Comparison of ENCODE assay signal across 1 cellular context in the genomic region with DNA sequence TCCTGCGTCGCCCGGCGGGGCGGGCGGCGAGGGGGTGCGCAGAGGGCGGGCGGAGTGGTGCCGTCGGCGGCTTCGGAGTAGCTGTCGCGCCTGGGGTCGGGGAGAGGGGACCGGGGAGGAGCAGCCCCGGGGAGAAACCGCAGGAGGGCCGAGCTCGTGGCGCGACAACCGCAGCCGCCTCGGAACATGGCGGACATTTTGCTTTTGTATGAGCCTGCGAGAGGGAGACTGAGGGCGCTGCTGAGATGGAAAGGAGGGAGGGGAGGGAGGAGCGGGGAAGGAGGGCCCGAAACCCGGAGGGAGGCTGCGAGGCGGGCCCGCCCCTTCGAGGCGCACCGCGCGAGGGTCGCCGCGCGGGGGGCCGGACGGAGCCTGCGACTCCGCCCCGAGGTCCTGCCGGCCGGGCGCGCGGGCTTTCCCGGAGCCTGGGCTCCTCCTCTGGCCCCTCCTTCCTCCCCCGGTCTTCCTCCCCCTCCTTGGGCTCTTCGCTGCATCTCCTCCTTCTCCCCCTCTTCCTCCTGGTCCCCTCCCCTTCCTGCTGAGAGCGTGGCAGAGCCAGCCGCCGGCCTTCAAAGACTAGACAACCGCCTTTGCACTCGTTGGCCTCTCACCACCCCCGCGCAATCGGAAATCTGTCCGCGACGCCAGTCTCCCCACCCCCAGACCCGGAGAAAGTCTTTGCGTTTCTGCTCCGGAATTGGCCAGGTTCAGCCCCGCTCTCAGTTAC.
TF ChIP-seq lines count a peak whose summit lies in the region.

No MANE protein-coding gene starts in this region.

TF ChIP-seq in K562, 482 proteins besides CTCF, POLR2A, EP300 and RAD21 (continued from another document and continues in another):
- TF ChIP-seq CBX3 (IDR thresholded peaks at IDR 0.05; ENCODE audit: borderline replicate concordance in 1 of 2, low read length in 2 of 2) (no peak; a peak in 1 of 3 replicates), CHD4 (IDR thresholded peaks at IDR 0.05; ENCODE audit: insufficient read depth, insufficient replicate concordance, low read depth, low read length, poor library complexity, severe bottlenecking) (no peak), TCF7 (IDR thresholded peaks at IDR 0.05; ENCODE audit: borderline replicate concordance) (no peak), IRF2 (CRISPR knock-in tag; IDR thresholded peaks at IDR 0.05) (no peak), KLF1 (tag; IDR thresholded peaks at IDR 0.05) (no peak), RB1 (IDR thresholded peaks at IDR 0.05; ENCODE audit: low read depth) (peak; percentile 21; the same call in 1 of the 2 replicates), FOXM1 (IDR thresholded peaks at IDR 0.05; ENCODE audit: low read depth) (no peak), FOXM1 (CRISPR knock-in tag; IDR thresholded peaks at IDR 0.05; ENCODE audit: low read depth) (no peak), ZNF212 (CRISPR knock-in tag; IDR thresholded peaks at IDR 0.05) (no peak), HDAC1 (IDR thresholded peaks at IDR 0.05) (peak in 1 of 2 experiments; percentile 45; a peak in 1 of 4 replicates), HCFC1 (IDR thresholded peaks at IDR 0.05; ENCODE audit: low read depth, low read length) (no peak), ZC3H4 (CRISPR knock-in tag; IDR thresholded peaks at IDR 0.05; ENCODE audit: borderline replicate concordance) (no peak), GATAD2B (IDR thresholded peaks at IDR 0.05; ENCODE audit: borderline replicate concordance) (no peak; the same call in 1 of the 2 replicates), ZNF232 (CRISPR knock-in tag; IDR thresholded peaks at IDR 0.05) (no peak), MIER1 (IDR thresholded peaks at IDR 0.05; ENCODE audit: low read depth) (no peak)
- TF ChIP-seq, protein P1, sequence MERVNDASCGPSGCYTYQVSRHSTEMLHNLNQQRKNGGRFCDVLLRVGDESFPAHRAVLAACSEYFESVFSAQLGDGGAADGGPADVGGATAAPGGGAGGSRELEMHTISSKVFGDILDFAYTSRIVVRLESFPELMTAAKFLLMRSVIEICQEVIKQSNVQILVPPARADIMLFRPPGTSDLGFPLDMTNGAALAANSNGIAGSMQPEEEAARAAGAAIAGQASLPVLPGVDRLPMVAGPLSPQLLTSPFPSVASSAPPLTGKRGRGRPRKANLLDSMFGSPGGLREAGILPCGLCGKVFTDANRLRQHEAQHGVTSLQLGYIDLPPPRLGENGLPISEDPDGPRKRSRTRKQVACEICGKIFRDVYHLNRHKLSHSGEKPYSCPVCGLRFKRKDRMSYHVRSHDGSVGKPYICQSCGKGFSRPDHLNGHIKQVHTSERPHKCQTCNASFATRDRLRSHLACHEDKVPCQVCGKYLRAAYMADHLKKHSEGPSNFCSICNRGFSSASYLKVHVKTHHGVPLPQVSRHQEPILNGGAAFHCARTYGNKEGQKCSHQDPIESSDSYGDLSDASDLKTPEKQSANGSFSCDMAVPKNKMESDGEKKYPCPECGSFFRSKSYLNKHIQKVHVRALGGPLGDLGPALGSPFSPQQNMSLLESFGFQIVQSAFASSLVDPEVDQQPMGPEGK (CRISPR knock-in tag; IDR thresholded peaks at IDR 0.05; ENCODE audit: borderline replicate concordance) = no peak
- TF ChIP-seq, protein P2, sequence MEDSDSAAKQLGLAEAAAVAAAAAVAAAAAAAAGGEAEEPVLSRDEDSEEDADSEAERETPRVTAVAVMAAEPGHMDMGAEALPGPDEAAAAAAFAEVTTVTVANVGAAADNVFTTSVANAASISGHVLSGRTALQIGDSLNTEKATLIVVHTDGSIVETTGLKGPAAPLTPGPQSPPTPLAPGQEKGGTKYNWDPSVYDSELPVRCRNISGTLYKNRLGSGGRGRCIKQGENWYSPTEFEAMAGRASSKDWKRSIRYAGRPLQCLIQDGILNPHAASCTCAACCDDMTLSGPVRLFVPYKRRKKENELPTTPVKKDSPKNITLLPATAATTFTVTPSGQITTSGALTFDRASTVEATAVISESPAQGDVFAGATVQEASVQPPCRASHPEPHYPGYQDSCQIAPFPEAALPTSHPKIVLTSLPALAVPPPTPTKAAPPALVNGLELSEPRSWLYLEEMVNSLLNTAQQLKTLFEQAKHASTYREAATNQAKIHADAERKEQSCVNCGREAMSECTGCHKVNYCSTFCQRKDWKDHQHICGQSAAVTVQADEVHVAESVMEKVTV (CRISPR knock-in tag; IDR thresholded peaks at IDR 0.05) = no peak
- TF ChIP-seq, protein P3, sequence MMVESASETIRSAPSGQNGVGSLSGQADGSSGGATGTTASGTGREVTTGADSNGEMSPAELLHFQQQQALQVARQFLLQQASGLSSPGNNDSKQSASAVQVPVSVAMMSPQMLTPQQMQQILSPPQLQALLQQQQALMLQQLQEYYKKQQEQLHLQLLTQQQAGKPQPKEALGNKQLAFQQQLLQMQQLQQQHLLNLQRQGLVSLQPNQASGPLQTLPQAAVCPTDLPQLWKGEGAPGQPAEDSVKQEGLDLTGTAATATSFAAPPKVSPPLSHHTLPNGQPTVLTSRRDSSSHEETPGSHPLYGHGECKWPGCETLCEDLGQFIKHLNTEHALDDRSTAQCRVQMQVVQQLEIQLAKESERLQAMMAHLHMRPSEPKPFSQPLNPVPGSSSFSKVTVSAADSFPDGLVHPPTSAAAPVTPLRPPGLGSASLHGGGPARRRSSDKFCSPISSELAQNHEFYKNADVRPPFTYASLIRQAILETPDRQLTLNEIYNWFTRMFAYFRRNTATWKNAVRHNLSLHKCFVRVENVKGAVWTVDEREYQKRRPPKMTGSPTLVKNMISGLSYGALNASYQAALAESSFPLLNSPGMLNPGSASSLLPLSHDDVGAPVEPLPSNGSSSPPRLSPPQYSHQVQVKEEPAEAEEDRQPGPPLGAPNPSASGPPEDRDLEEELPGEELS (CRISPR knock-in tag; IDR thresholded peaks at IDR 0.05; ENCODE audit: borderline replicate concordance) = no peak
- TF ChIP-seq, protein P4, sequence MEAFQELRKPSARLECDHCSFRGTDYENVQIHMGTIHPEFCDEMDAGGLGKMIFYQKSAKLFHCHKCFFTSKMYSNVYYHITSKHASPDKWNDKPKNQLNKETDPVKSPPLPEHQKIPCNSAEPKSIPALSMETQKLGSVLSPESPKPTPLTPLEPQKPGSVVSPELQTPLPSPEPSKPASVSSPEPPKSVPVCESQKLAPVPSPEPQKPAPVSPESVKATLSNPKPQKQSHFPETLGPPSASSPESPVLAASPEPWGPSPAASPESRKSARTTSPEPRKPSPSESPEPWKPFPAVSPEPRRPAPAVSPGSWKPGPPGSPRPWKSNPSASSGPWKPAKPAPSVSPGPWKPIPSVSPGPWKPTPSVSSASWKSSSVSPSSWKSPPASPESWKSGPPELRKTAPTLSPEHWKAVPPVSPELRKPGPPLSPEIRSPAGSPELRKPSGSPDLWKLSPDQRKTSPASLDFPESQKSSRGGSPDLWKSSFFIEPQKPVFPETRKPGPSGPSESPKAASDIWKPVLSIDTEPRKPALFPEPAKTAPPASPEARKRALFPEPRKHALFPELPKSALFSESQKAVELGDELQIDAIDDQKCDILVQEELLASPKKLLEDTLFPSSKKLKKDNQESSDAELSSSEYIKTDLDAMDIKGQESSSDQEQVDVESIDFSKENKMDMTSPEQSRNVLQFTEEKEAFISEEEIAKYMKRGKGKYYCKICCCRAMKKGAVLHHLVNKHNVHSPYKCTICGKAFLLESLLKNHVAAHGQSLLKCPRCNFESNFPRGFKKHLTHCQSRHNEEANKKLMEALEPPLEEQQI (IDR thresholded peaks at IDR 0.05) = no peak
- TF ChIP-seq, protein P5, sequence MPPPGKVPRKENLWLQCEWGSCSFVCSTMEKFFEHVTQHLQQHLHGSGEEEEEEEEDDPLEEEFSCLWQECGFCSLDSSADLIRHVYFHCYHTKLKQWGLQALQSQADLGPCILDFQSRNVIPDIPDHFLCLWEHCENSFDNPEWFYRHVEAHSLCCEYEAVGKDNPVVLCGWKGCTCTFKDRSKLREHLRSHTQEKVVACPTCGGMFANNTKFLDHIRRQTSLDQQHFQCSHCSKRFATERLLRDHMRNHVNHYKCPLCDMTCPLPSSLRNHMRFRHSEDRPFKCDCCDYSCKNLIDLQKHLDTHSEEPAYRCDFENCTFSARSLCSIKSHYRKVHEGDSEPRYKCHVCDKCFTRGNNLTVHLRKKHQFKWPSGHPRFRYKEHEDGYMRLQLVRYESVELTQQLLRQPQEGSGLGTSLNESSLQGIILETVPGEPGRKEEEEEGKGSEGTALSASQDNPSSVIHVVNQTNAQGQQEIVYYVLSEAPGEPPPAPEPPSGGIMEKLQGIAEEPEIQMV (tag; conservative IDR thresholded peaks at IDR 0.05; ENCODE audit: low read depth) = no peak
- TF ChIP-seq, protein P6, sequence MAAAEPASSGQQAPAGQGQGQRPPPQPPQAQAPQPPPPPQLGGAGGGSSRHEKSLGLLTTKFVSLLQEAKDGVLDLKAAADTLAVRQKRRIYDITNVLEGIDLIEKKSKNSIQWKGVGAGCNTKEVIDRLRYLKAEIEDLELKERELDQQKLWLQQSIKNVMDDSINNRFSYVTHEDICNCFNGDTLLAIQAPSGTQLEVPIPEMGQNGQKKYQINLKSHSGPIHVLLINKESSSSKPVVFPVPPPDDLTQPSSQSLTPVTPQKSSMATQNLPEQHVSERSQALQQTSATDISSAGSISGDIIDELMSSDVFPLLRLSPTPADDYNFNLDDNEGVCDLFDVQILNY (CRISPR knock-in tag; IDR thresholded peaks at IDR 0.05) = no peak
- TF ChIP-seq, protein P7, sequence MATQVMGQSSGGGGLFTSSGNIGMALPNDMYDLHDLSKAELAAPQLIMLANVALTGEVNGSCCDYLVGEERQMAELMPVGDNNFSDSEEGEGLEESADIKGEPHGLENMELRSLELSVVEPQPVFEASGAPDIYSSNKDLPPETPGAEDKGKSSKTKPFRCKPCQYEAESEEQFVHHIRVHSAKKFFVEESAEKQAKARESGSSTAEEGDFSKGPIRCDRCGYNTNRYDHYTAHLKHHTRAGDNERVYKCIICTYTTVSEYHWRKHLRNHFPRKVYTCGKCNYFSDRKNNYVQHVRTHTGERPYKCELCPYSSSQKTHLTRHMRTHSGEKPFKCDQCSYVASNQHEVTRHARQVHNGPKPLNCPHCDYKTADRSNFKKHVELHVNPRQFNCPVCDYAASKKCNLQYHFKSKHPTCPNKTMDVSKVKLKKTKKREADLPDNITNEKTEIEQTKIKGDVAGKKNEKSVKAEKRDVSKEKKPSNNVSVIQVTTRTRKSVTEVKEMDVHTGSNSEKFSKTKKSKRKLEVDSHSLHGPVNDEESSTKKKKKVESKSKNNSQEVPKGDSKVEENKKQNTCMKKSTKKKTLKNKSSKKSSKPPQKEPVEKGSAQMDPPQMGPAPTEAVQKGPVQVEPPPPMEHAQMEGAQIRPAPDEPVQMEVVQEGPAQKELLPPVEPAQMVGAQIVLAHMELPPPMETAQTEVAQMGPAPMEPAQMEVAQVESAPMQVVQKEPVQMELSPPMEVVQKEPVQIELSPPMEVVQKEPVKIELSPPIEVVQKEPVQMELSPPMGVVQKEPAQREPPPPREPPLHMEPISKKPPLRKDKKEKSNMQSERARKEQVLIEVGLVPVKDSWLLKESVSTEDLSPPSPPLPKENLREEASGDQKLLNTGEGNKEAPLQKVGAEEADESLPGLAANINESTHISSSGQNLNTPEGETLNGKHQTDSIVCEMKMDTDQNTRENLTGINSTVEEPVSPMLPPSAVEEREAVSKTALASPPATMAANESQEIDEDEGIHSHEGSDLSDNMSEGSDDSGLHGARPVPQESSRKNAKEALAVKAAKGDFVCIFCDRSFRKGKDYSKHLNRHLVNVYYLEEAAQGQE (CRISPR knock-in tag; IDR thresholded peaks at IDR 0.05; ENCODE audit: low read depth) = no peak
- TF ChIP-seq, protein P8, sequence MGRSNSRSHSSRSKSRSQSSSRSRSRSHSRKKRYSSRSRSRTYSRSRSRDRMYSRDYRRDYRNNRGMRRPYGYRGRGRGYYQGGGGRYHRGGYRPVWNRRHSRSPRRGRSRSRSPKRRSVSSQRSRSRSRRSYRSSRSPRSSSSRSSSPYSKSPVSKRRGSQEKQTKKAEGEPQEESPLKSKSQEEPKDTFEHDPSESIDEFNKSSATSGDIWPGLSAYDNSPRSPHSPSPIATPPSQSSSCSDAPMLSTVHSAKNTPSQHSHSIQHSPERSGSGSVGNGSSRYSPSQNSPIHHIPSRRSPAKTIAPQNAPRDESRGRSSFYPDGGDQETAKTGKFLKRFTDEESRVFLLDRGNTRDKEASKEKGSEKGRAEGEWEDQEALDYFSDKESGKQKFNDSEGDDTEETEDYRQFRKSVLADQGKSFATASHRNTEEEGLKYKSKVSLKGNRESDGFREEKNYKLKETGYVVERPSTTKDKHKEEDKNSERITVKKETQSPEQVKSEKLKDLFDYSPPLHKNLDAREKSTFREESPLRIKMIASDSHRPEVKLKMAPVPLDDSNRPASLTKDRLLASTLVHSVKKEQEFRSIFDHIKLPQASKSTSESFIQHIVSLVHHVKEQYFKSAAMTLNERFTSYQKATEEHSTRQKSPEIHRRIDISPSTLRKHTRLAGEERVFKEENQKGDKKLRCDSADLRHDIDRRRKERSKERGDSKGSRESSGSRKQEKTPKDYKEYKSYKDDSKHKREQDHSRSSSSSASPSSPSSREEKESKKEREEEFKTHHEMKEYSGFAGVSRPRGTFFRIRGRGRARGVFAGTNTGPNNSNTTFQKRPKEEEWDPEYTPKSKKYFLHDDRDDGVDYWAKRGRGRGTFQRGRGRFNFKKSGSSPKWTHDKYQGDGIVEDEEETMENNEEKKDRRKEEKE (IDR thresholded peaks at IDR 0.05; ENCODE audit: borderline replicate concordance in 1 of 2, control insufficient read depth in 1 of 2, low read depth in 2 of 2, low read length in 1 of 2) = 0 out of 4 replicates have a peak, but pooled peaks of 1 of the 2 experiments have one; percentile 60
- TF ChIP-seq, protein P9, sequence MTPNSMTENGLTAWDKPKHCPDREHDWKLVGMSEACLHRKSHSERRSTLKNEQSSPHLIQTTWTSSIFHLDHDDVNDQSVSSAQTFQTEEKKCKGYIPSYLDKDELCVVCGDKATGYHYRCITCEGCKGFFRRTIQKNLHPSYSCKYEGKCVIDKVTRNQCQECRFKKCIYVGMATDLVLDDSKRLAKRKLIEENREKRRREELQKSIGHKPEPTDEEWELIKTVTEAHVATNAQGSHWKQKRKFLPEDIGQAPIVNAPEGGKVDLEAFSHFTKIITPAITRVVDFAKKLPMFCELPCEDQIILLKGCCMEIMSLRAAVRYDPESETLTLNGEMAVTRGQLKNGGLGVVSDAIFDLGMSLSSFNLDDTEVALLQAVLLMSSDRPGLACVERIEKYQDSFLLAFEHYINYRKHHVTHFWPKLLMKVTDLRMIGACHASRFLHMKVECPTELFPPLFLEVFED (CRISPR knock-in tag; conservative IDR thresholded peaks at IDR 0.05) = no peak; the same call in 1 of the 2 replicates
- TF ChIP-seq, protein P10, sequence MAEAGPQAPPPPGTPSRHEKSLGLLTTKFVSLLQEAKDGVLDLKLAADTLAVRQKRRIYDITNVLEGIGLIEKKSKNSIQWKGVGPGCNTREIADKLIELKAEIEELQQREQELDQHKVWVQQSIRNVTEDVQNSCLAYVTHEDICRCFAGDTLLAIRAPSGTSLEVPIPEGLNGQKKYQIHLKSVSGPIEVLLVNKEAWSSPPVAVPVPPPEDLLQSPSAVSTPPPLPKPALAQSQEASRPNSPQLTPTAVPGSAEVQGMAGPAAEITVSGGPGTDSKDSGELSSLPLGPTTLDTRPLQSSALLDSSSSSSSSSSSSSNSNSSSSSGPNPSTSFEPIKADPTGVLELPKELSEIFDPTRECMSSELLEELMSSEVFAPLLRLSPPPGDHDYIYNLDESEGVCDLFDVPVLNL (CRISPR knock-in tag; IDR thresholded peaks at IDR 0.05; ENCODE audit: low read depth) = no peak
